ENCODE assay signal across 8 cellular contexts in genomic region chr1:207868769-207869721, GRCh38. TPM values are rescaled to one million over a fixed set of nuclear protein-coding genes. Genes with fewer than 3 reads are reported as not detected.
DNase-seq lines count a peak whose midpoint lies in the region; ATAC-seq and TF ChIP-seq lines count a peak whose summit lies in the region.

No MANE protein-coding gene starts in this region.

- H3K27ac Mint-ChIP-seq in activated T-helper 2 cell treated with anti-CD3 and anti-CD28 coated beads, Interferon-gamma antibody, Interleukin-2, Interleukin-4, amounts not matched to agents 10 μg/mL and 5 μg/mL and 100 μg/mL, durations not matched to agents 14 hours and 24 hours and 36 hours: peak overlapping the region; percentile 87
- peak overlapping the region; percentile 91 to 98 (median 93) for H3K27ac Mint-ChIP-seq in naive thymus-derived CD4-positive, alpha-beta T cell

- POLR2A ChIA-PET in naive thymus-derived CD4-positive, alpha-beta T cell (lab: Charles Lee): interaction anchor here (0.7 to 20.4 kb wide), 13 partner anchors 9 to 117 kb away, joined by 3 to 547 read pairs (median 6); partner anchors contain the start of gene CD46

- H3K36me3 Mint-ChIP-seq in activated T-helper 2 cell treated with anti-CD3 and anti-CD28 coated beads, Interferon-gamma antibody, Interleukin-2, Interleukin-4, amounts not matched to agents 10 μg/mL and 5 μg/mL and 100 μg/mL, durations not matched to agents 14 hours and 24 hours and 36 hours (ENCODE audit: low read depth): peaks cover 30% of the 10 kb centered on the region
- peaks cover under 1 to 35% (median 11%) of the 10 kb centered on the region in 5 donors for H3K36me3 Mint-ChIP-seq in naive thymus-derived CD4-positive, alpha-beta T cell

- H3K27ac ChIP-seq in Peyer's patch (peak overlapping the region; percentile 93 to 95 (median 93)), stomach smooth muscle (ENCODE audit: low read length) (peak overlapping the region; percentile 98)
- peak overlapping the region; percentile 78 for H3K27ac ChIP-seq in naive thymus-derived CD4-positive, alpha-beta T cell (ENCODE audit: low read depth, low read length)

- H3K4me3 ChIP-seq in Peyer's patch (peak overlapping the region; percentile 76 to 97 (median 92)), fibroblast of mammary gland (ENCODE audit: control insufficient read depth, low read depth, low read length) (peak overlapping the region; percentile 68), stomach smooth muscle (ENCODE audit: low read length in 2 of 2) (peak overlapping the region; percentile 76 to 88)
- H3K4me3 ChIP-seq in naive thymus-derived CD4-positive, alpha-beta T cell (ENCODE audit: low read length): peak overlapping the region; percentile 86

- H3K4me1 ChIP-seq in Peyer's patch (peaks cover 0 to 54% (median 20%) of the 10 kb centered on the region in 4 donors), stomach smooth muscle (ENCODE audit: control insufficient read depth, insufficient read depth, low read length) (peaks cover 68% of the 10 kb centered on the region)
- H3K4me1 ChIP-seq in naive thymus-derived CD4-positive, alpha-beta T cell (ENCODE audit: control insufficient read depth in 2 of 2, insufficient read depth in 2 of 2, low read length in 2 of 2): peaks cover 39 to 80% of the 10 kb centered on the region in 2 donors

- H3K4me1 Mint-ChIP-seq in activated T-helper 2 cell treated with anti-CD3 and anti-CD28 coated beads, Interferon-gamma antibody, Interleukin-2, Interleukin-4, amounts not matched to agents 10 μg/mL and 5 μg/mL and 100 μg/mL, durations not matched to agents 14 hours and 24 hours and 36 hours (ENCODE audit: low read depth): peaks cover 79% of the 10 kb centered on the region
- H3K4me1 Mint-ChIP-seq in naive thymus-derived CD4-positive, alpha-beta T cell: peaks cover 52 to 85% (median 77%) of the 10 kb centered on the region in 7 donors

- H3K36me3 ChIP-seq in Peyer's patch (no peaks in the 10 kb centered on the region), stomach smooth muscle (ENCODE audit: control insufficient read depth in 2 of 2, insufficient read depth in 2 of 2, low read length in 2 of 2) (peaks cover 0 to 13% of the 10 kb centered on the region in 2 donors)
- peaks cover 3 to 7% (median 4%) of the 10 kb centered on the region in 3 experiments for H3K36me3 ChIP-seq in naive thymus-derived CD4-positive, alpha-beta T cell (ENCODE audit: control insufficient read depth in 2 of 3, insufficient read depth in 3 of 3, low read length in 3 of 3)

- no peaks in the 10 kb centered on the region for H3K27me3 Mint-ChIP-seq in activated T-helper 2 cell treated with anti-CD3 and anti-CD28 coated beads, Interferon-gamma antibody, Interleukin-2, Interleukin-4, amounts not matched to agents 10 μg/mL and 5 μg/mL and 100 μg/mL, durations not matched to agents 14 hours and 24 hours and 36 hours (ENCODE audit: low read depth)
- H3K27me3 Mint-ChIP-seq in naive thymus-derived CD4-positive, alpha-beta T cell: no peaks in the 10 kb centered on the region

- no peaks in the 10 kb centered on the region for H3K9me3 Mint-ChIP-seq in activated T-helper 2 cell treated with anti-CD3 and anti-CD28 coated beads, Interferon-gamma antibody, Interleukin-2, Interleukin-4, amounts not matched to agents 10 μg/mL and 5 μg/mL and 100 μg/mL, durations not matched to agents 14 hours and 24 hours and 36 hours
- H3K9me3 Mint-ChIP-seq in naive thymus-derived CD4-positive, alpha-beta T cell: no peaks in the 10 kb centered on the region

- H3K9ac ChIP-seq in stomach smooth muscle (ENCODE audit: low read length in 2 of 2): peak overlapping the region; percentile 74 to 84

- intact Hi-C loops in activated T-helper 2 cell treated with anti-CD3 and anti-CD28 coated beads, Interferon-gamma antibody, Interleukin-2, Interleukin-4, amounts not matched to agents 10 μg/mL and 5 μg/mL and 100 μg/mL, durations not matched to agents 14 hours and 24 hours and 36 hours (cut with micrococcal nuclease): loop anchor here (1.0 to 2.0 kb wide), 2 partner anchors 14 to 41 kb away; no protein-coding TSS in a partner anchor
- intact Hi-C loops in naive thymus-derived CD4-positive, alpha-beta T cell (cut with micrococcal nuclease): loop anchor here (1.0 to 5.0 kb wide), 7 partner anchors 14 to 117 kb away; partner anchors contain the start of gene CD46 (in 2 of the 2)

- peak; percentile 77 to 96 (median 94) for TF ChIP-seq CTCF in Peyer's patch (IDR thresholded peaks at IDR 0.05)
- TF ChIP-seq CTCF in fibroblast of mammary gland (conservative IDR thresholded peaks at IDR 0.05; ENCODE audit: control insufficient read depth, insufficient read depth, low read depth, low read length): peak; percentile 42

- CTCF ChIA-PET in naive thymus-derived CD4-positive, alpha-beta T cell (lab: Charles Lee): interaction anchor here (0.7 to 13.8 kb wide), 21 partner anchors 8 to 95 kb away, joined by 3 to 197 read pairs (median 5); no protein-coding TSS in a partner anchor

- H3K4me3 Mint-ChIP-seq in activated T-helper 2 cell treated with anti-CD3 and anti-CD28 coated beads, Interferon-gamma antibody, Interleukin-2, Interleukin-4, amounts not matched to agents 10 μg/mL and 5 μg/mL and 100 μg/mL, durations not matched to agents 14 hours and 24 hours and 36 hours (ENCODE audit: low read depth): peak overlapping the region; percentile 89
- peak overlapping the region; percentile 74 to 99 (median 94) for H3K4me3 Mint-ChIP-seq in naive thymus-derived CD4-positive, alpha-beta T cell

- DNase-seq in DMS 273 (lab: John Stamatoyannopoulos, UW; ENCODE audit: unreplicated experiment): peak; percentile 92
- peak; percentile 36 for DNase-seq in HS-5 (ENCODE audit: low read depth)
- DNase-seq in Peyer's patch: peak; percentile 60 to 89 (median 89)
- peak; percentile 63 for DNase-seq in activated T-helper 2 cell treated with anti-CD3 and anti-CD28 coated beads, Interferon-gamma antibody, Interleukin-2, Interleukin-4, amounts not matched to agents 10 μg/mL and 5 μg/mL and 100 μg/mL, durations not matched to agents 14 hours and 24 hours and 36 hours (ENCODE audit: low spot score)
- DNase-seq in fibroblast of mammary gland (ENCODE audit: low read depth): peak; percentile 61
- DNase-seq in naive thymus-derived CD4-positive, alpha-beta T cell: peak; percentile 57 to 86 (median 79)

- H3K27me3 ChIP-seq in Peyer's patch: no peaks in the 10 kb centered on the region
- H3K27me3 ChIP-seq in naive thymus-derived CD4-positive, alpha-beta T cell (ENCODE audit: control insufficient read depth in 2 of 2, insufficient read depth in 2 of 2, low read length in 2 of 2): no peaks in the 10 kb centered on the region
- no peaks in the 10 kb centered on the region for H3K27me3 ChIP-seq in stomach smooth muscle (ENCODE audit: control insufficient read depth in 1 of 2, insufficient read depth in 2 of 2, low read length in 2 of 2)

- H3K9me3 ChIP-seq in Peyer's patch: no peaks in the 10 kb centered on the region
- H3K9me3 ChIP-seq in naive thymus-derived CD4-positive, alpha-beta T cell (ENCODE audit: control insufficient read depth in 2 of 3, low read length in 3 of 3): no peaks in the 10 kb centered on the region
- H3K9me3 ChIP-seq in stomach smooth muscle (ENCODE audit: control insufficient read depth in 2 of 2, low read length in 2 of 2): no peaks in the 10 kb centered on the region

- peak; percentile 67 for ATAC-seq in GM19463 (IDR thresholded peaks at IDR 0.05; ENCODE audit: unreplicated experiment)
- peak; percentile 79 for ATAC-seq in naive thymus-derived CD4-positive, alpha-beta T cell

- TF ChIP-seq POLR2A in Peyer's patch (IDR thresholded peaks at IDR 0.05): peak in 1 of 2 donors; percentile 59

RNA-seq across cellular contexts. Expression of gene CD34, which starts 41.9 kb away (rescaled TPM):
- 10 to 100 TPM in 3 of 4 donors, 1 to 10 TPM in 1; 4.6 to 21.9 (median 19.6) TPM for total RNA-seq in Peyer's patch
- not detected in 2 replicates for total RNA-seq in activated T-helper 2 cell treated with anti-CD3 and anti-CD28 coated beads, Interferon-gamma antibody, Interleukin-2, Interleukin-4, amounts not matched to agents 10 μg/mL and 5 μg/mL and 100 μg/mL, durations not matched to agents 14 hours and 24 hours and 36 hours
- 1 to 10 TPM in 1 of 5 experiments, under 1 TPM in 3, not detected in 1; 0.02 to 3.4 (median 0.39) TPM for total RNA-seq in naive thymus-derived CD4-positive, alpha-beta T cell
- polyA plus RNA-seq in naive thymus-derived CD4-positive, alpha-beta T cell: not detected

Comparison
In these comparisons a context has a peak if more than half of its experiments do, and no peak if none do; other contexts are left out.
1. Peak in every context shown above with its lines: DNase-seq, ATAC-seq, H3K4me3 ChIP-seq and H3K27ac ChIP-seq.
2. DNase-seq: peak in every context shown above with its lines; median percentile 92 in DMS 273; 89 in Peyer's patch; 79 in naive thymus-derived CD4-positive, alpha-beta T cell; 63 in activated T-helper 2 cell treated with anti-CD3 and anti-CD28 coated beads, Interferon-gamma antibody, Interleukin-2, Interleukin-4, amounts not matched to agents 10 μg/mL and 5 μg/mL and 100 μg/mL, durations not matched to agents 14 hours and 24 hours and 36 hours; 61 in fibroblast of mammary gland; 36 in HS-5.